24 cellular contexts compared by ENCODE assay signal in genomic region chr1:165306543-165307434, GRCh38. TPM values are rescaled to one million over a fixed set of nuclear protein-coding genes. Genes with fewer than 3 reads are reported as not detected.
"Had no signal": no experiment of that assay in that cellular context is flagged by ENCODE, and none has a peak within 500 bp of the region (broad histone marks: within the 10 kb centered on the region; RNA-seq: fewer than 3 reads in every experiment).

No MANE protein-coding gene starts in this region.

- DNase-seq: activated B cell treated with CpG ODN at 0.5 μM for 24 hours; activated CD4-positive, alpha-beta memory T cell treated with anti-CD3 and anti-CD28 coated beads for 36 hours; activated CD4-positive, alpha-beta T cell treated with anti-CD3 and anti-CD28 coated beads for 4 hours; activated naive CD4-positive, alpha-beta T cell; activated naive CD8-positive, alpha-beta T cell treated with anti-CD3 and anti-CD28 coated beads for 36 hours; amygdala; caudate nucleus; dorsolateral prefrontal cortex; head of caudate nucleus; immature natural killer cell; left ventricle myocardium superior; mucosa of descending colon; naive B cell; transverse colon had no signal

- H3K4me3 Mint-ChIP-seq: activated B cell treated with CpG ODN at 0.5 μM for 24 hours; activated CD4-positive, alpha-beta memory T cell treated with anti-CD3 and anti-CD28 coated beads for 36 hours; activated naive CD8-positive, alpha-beta T cell treated with anti-CD3 and anti-CD28 coated beads for 36 hours; activated T-helper 17 cell treated with anti-CD3 and anti-CD28 coated beads, Interleukin-2, amount 50 U/mL, for 72 hours; immature natural killer cell; stimulated activated naive CD8-positive, alpha-beta T cell treated with anti-CD3 and anti-CD28 coated beads, Interleukin-15, Interleukin-2, amounts not matched to agents 100 ng/mL and 50 ng/mL, for 24 hours had no signal

- H3K9me3 Mint-ChIP-seq: activated B cell treated with CpG ODN at 0.5 μM for 24 hours; activated CD4-positive, alpha-beta memory T cell treated with anti-CD3 and anti-CD28 coated beads for 36 hours; activated naive CD8-positive, alpha-beta T cell treated with anti-CD3 and anti-CD28 coated beads for 36 hours; activated T-helper 17 cell treated with anti-CD3 and anti-CD28 coated beads, Interleukin-2, amount 50 U/mL, for 72 hours; stimulated activated naive CD8-positive, alpha-beta T cell treated with anti-CD3 and anti-CD28 coated beads, Interleukin-15, Interleukin-2, amounts not matched to agents 100 ng/mL and 50 ng/mL, for 24 hours had no signal

- ATAC-seq: activated T-helper 17 cell treated with anti-CD3 and anti-CD28 coated beads, Interleukin-2, amount 50 U/mL, for 72 hours; left ventricle myocardium superior; mucosa of descending colon had no signal

- H3K36me3 Mint-ChIP-seq: activated CD4-positive, alpha-beta memory T cell treated with anti-CD3 and anti-CD28 coated beads for 36 hours; activated naive CD8-positive, alpha-beta T cell treated with anti-CD3 and anti-CD28 coated beads for 36 hours; immature natural killer cell; naive B cell had no signal

- H3K9me3 ChIP-seq: mucosa of descending colon, prostate gland, right atrium auricular region, suprapubic skin, transverse colon, vagina had no signal

- H3K36me3 ChIP-seq: prostate gland, right atrium auricular region, suprapubic skin, transverse colon, vagina had no signal

- H3K27ac ChIP-seq: dorsolateral prefrontal cortex, epithelial cell of prostate, prostate gland, right atrium auricular region, suprapubic skin, transverse colon, vagina had no signal

- H3K4me3 ChIP-seq: dorsolateral prefrontal cortex, mucosa of descending colon, prostate gland, right atrium auricular region, suprapubic skin, transverse colon, vagina had no signal

- H3K27me3 ChIP-seq: right atrium auricular region, suprapubic skin, vagina had no signal

- H3K27ac Mint-ChIP-seq: activated B cell treated with CpG ODN at 0.5 μM for 24 hours; activated CD4-positive, alpha-beta memory T cell treated with anti-CD3 and anti-CD28 coated beads for 36 hours; activated naive CD8-positive, alpha-beta T cell treated with anti-CD3 and anti-CD28 coated beads for 36 hours; activated T-helper 17 cell treated with anti-CD3 and anti-CD28 coated beads, Interleukin-2, amount 50 U/mL, for 72 hours; immature natural killer cell; naive B cell; stimulated activated naive CD8-positive, alpha-beta T cell treated with anti-CD3 and anti-CD28 coated beads, Interleukin-15, Interleukin-2, amounts not matched to agents 100 ng/mL and 50 ng/mL, for 24 hours had no signal

- H3K4me1 Mint-ChIP-seq: activated B cell treated with CpG ODN at 0.5 μM for 24 hours; activated naive CD8-positive, alpha-beta T cell treated with anti-CD3 and anti-CD28 coated beads for 36 hours; activated T-helper 17 cell treated with anti-CD3 and anti-CD28 coated beads, Interleukin-2, amount 50 U/mL, for 72 hours; immature natural killer cell; naive B cell had no signal

- H3K4me1 ChIP-seq: prostate gland, right atrium auricular region, suprapubic skin, transverse colon, vagina had no signal

RNA-seq across cellular contexts. Expression of gene LMX1A, which starts 49.7 kb away (rescaled TPM):
- total RNA-seq: activated B cell treated with CpG ODN at 0.5 μM for 24 hours; activated CD4-positive, alpha-beta memory T cell treated with anti-CD3 and anti-CD28 coated beads for 36 hours; activated naive CD8-positive, alpha-beta T cell treated with anti-CD3 and anti-CD28 coated beads for 36 hours; activated T-helper 17 cell treated with anti-CD3 and anti-CD28 coated beads, Interleukin-2, amount 50 U/mL, for 72 hours; frontal cortex; left ventricle myocardium superior; osteocyte; right atrium auricular region; T-helper 2 cell treated with Interferon-gamma antibody and Interleukin-4, amounts not matched to agents 100 ng/mL and 5 ng/mL, for 36 hours; vagina had no signal
